ENCODE assay signal across 12 cellular contexts in the genomic region with DNA sequence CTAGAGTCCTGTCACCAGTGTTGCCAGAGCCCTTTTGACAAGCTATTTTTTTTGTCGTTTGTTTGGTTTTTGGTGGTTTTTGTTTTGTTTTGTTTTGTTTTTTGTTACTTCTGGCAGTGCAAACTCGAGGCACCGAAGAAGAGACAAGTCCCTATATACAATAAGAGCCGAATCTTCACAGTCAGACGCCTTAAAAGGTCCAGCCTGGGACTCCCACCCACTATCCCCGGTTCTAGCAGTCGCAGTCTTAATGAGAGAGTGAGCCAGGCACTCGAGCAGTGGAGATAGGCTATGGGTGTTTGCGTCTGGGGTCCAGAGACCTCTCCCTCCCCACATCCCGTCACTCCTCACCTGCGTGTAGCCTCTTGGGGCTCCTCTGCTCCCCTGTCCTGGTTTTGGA. TPM values are rescaled to one million over a fixed set of nuclear protein-coding genes. Genes with fewer than 3 reads are reported as not detected.
A peak's percentile ranks its signal among the peaks of the same experiment; 100 is the strongest.
DNase-seq lines count a peak whose midpoint lies in the region; ATAC-seq and TF ChIP-seq lines count a peak whose summit lies in the region.
"Had no signal": no experiment of that assay in that cellular context is flagged by ENCODE, and none has a peak within 500 bp of the region (broad histone marks: within the 10 kb centered on the region; RNA-seq: fewer than 3 reads in every experiment).

No MANE protein-coding gene starts in this region.

- intact Hi-C loops in activated T-helper 2 cell treated with anti-CD3 and anti-CD28 coated beads, Interferon-gamma antibody, Interleukin-2, Interleukin-4, amounts not matched to agents 10 μg/mL and 5 μg/mL and 100 μg/mL, durations not matched to agents 14 hours and 24 hours and 36 hours (cut with micrococcal nuclease) = loop anchor here (2.0 to 5.0 kb wide), 2 partner anchors 19 to 38 kb away; no protein-coding TSS in a partner anchor
- intact Hi-C loops in left lung (cut with DNase I) = no loop called here

- no peaks in the 10 kb centered on the region for H3K9me3 ChIP-seq in H9 (ENCODE audit: control insufficient read depth, low read depth, low read length)
- H3K9me3 ChIP-seq in iPS-18c (ENCODE audit: control insufficient read depth, insufficient read depth, low read length) = no peaks in the 10 kb centered on the region
- peaks cover 0 to 2% of the 10 kb centered on the region in 2 donors for H3K9me3 ChIP-seq in left lung
- H3K9me3 ChIP-seq: esophagus muscularis mucosa had no signal

- H3K4me2 ChIP-seq in H9 (ENCODE audit: insufficient read depth, insufficient read length, low read length) = peak overlapping the region; percentile 92

- TF ChIP-seq CTCF in H9 (conservative IDR thresholded peaks at IDR 0.05) (no peak), left lung (IDR thresholded peaks at IDR 0.05) (no peak)

- H4K20me1 ChIP-seq in H9 (ENCODE audit: control insufficient read depth, insufficient read depth, insufficient read length) = no peaks in the 10 kb centered on the region

- H3K27me3 ChIP-seq in ACC112 (ENCODE audit: insufficient read depth, low read length) (no peaks in the 10 kb centered on the region), H9 (ENCODE audit: insufficient read depth, low read length) (peaks cover 2% of the 10 kb centered on the region; the same call in 1 of the 2 replicates), left lung (peaks cover 80 to 100% of the 10 kb centered on the region in 2 donors)

- no peak overlapping the region for H2BK15ac ChIP-seq in H9 (ENCODE audit: low read depth, low read length)

- H2BK120ac ChIP-seq in H9 (ENCODE audit: low read depth, low read length, poor library complexity, severe bottlenecking) = no peak overlapping the region

- WGBS in H9 (ENCODE audit: extremely low coverage, insufficient read length, low lambda C conversion rate) = no CpG with 5 or more reads among the region's 11 CpGs

- H3K79me2 ChIP-seq in ACC112 (ENCODE audit: control insufficient read depth, insufficient read depth, low read length, unreplicated experiment) = no peaks in the 10 kb centered on the region
- H3K79me2 ChIP-seq in H9 (ENCODE audit: insufficient read depth, low read length) = no peaks in the 10 kb centered on the region

- no peaks in the 10 kb centered on the region; a peak in 1 of 7 replicates for H3K36me3 Mint-ChIP-seq in H9 (ENCODE audit: insufficient read depth in 1 of 3, low read depth in 3 of 3)
- no peaks in the 10 kb centered on the region for H3K36me3 Mint-ChIP-seq in activated T-helper 2 cell treated with anti-CD3 and anti-CD28 coated beads, Interferon-gamma antibody, Interleukin-2, Interleukin-4, amounts not matched to agents 10 μg/mL and 5 μg/mL and 100 μg/mL, durations not matched to agents 14 hours and 24 hours and 36 hours (ENCODE audit: low read depth)

- peaks cover 0 to 3% of the 10 kb centered on the region in 2 experiments; a peak in 2 of 5 replicates for H3K9me3 Mint-ChIP-seq in H9
- H3K9me3 Mint-ChIP-seq in activated T-helper 2 cell treated with anti-CD3 and anti-CD28 coated beads, Interferon-gamma antibody, Interleukin-2, Interleukin-4, amounts not matched to agents 10 μg/mL and 5 μg/mL and 100 μg/mL, durations not matched to agents 14 hours and 24 hours and 36 hours = no peaks in the 10 kb centered on the region

- peaks cover 30% of the 10 kb centered on the region for H3K23me2 ChIP-seq in H9 (ENCODE audit: insufficient read length, low read depth, low read length, poor library complexity, severe bottlenecking)

- H3K56ac ChIP-seq in H9 (ENCODE audit: insufficient read length, low read depth, low read length) = no peak overlapping the region

- DNase-seq in H9 = no peak
- DNase-seq in activated T-helper 2 cell treated with anti-CD3 and anti-CD28 coated beads, Interferon-gamma antibody, Interleukin-2, Interleukin-4, amounts not matched to agents 10 μg/mL and 5 μg/mL and 100 μg/mL, durations not matched to agents 14 hours and 24 hours and 36 hours (ENCODE audit: low spot score) = no peak
- DNase-seq in left lung = no peak
- DNase-seq: upper lobe of left lung had no signal

- no peaks in the 10 kb centered on the region for H3K79me1 ChIP-seq in H9 (ENCODE audit: insufficient read depth, low read depth, low read length, poor library complexity, severe bottlenecking)

- H3K4me1 ChIP-seq in ACC112 (ENCODE audit: control insufficient read depth, insufficient read depth, low read length, unreplicated experiment) (no peaks in the 10 kb centered on the region), H9 (ENCODE audit: insufficient read depth, low read length) (no peaks in the 10 kb centered on the region), left lung (peaks cover 14 to 18% of the 10 kb centered on the region in 2 donors)

- peaks cover 60% of the 10 kb centered on the region for H3K27me3 Mint-ChIP-seq in H9 (ENCODE audit: low read depth)
- peaks cover 64% of the 10 kb centered on the region for H3K27me3 Mint-ChIP-seq in activated T-helper 2 cell treated with anti-CD3 and anti-CD28 coated beads, Interferon-gamma antibody, Interleukin-2, Interleukin-4, amounts not matched to agents 10 μg/mL and 5 μg/mL and 100 μg/mL, durations not matched to agents 14 hours and 24 hours and 36 hours (ENCODE audit: low read depth)

- H2AFZ ChIP-seq in ACC112 (ENCODE audit: low read length, unreplicated experiment) = no peak overlapping the region
- H2AFZ ChIP-seq in H9 (ENCODE audit: low read length) = no peak overlapping the region

- H4K8ac ChIP-seq in H9 (replicated peaks; ENCODE audit: insufficient read length, low read depth, low read length) = no peak overlapping the region

- H3T11ph ChIP-seq in H9 (ENCODE audit: low read length) = no peak overlapping the region

- no peak overlapping the region for H3K14ac ChIP-seq in H9 (ENCODE audit: insufficient read depth, low read length)

- no peak overlapping the region for H4K5ac ChIP-seq in H9 (ENCODE audit: insufficient read length, low read depth, low read length)

- H3K18ac ChIP-seq in H9 (ENCODE audit: insufficient read length, low read depth, low read length) = no peak overlapping the region

- no peaks in the 10 kb centered on the region for H3K36me3 ChIP-seq in ACC112 (ENCODE audit: insufficient read depth, low read length)
- no peaks in the 10 kb centered on the region for H3K36me3 ChIP-seq in left lung
- H3K36me3 ChIP-seq: esophagus muscularis mucosa, upper lobe of left lung had no signal

- H2BK20ac ChIP-seq in H9 (ENCODE audit: low read depth, low read length, poor library complexity, severe bottlenecking) = no peak overlapping the region

- no peak overlapping the region for H3K27ac ChIP-seq in ACC112 (ENCODE audit: low read depth, low read length)
- H3K27ac ChIP-seq in H9 (ENCODE audit: insufficient read length, low read depth, low read length) = no peak overlapping the region
- H3K27ac ChIP-seq in left lung = no peak overlapping the region
- H3K27ac ChIP-seq: esophagus muscularis mucosa, upper lobe of left lung had no signal

- H3K9ac ChIP-seq in H9 (ENCODE audit: extremely low read depth, insufficient read length, low read length) = no peak overlapping the region

- H3K4ac ChIP-seq in H9 (ENCODE audit: low read depth, low read length) = no peak overlapping the region

- no peak overlapping the region for H3K23ac ChIP-seq in H9 (ENCODE audit: insufficient read length, low read depth, low read length)

- no peak overlapping the region for H4K91ac ChIP-seq in H9 (ENCODE audit: insufficient read length, low read depth, low read length)

- H3K27ac Mint-ChIP-seq in H9 = no peak overlapping the region; a peak in 1 of 7 replicates
- peak overlapping the region; percentile 73 for H3K27ac Mint-ChIP-seq in activated T-helper 2 cell treated with anti-CD3 and anti-CD28 coated beads, Interferon-gamma antibody, Interleukin-2, Interleukin-4, amounts not matched to agents 10 μg/mL and 5 μg/mL and 100 μg/mL, durations not matched to agents 14 hours and 24 hours and 36 hours

- no peak overlapping the region for H2BK12ac ChIP-seq in H9 (ENCODE audit: insufficient read length, low read depth, low read length)

- H3K4me1 Mint-ChIP-seq in H9 = peaks cover 22 to 23% of the 10 kb centered on the region in 2 experiments
- H3K4me1 Mint-ChIP-seq in activated T-helper 2 cell treated with anti-CD3 and anti-CD28 coated beads, Interferon-gamma antibody, Interleukin-2, Interleukin-4, amounts not matched to agents 10 μg/mL and 5 μg/mL and 100 μg/mL, durations not matched to agents 14 hours and 24 hours and 36 hours (ENCODE audit: low read depth) = peaks cover 26% of the 10 kb centered on the region

- no peak for ATAC-seq in HG03039 (IDR thresholded peaks at IDR 0.05; ENCODE audit: unreplicated experiment)
- no peak for ATAC-seq in left lung
- no peak for ATAC-seq in HG02885 (IDR thresholded peaks at IDR 0.05; ENCODE audit: poor library complexity, unreplicated experiment)
- no peak for ATAC-seq in GM21528 (IDR thresholded peaks at IDR 0.05; ENCODE audit: low FRiP score, unreplicated experiment)

- peak overlapping the region; percentile 93 to 98 for H3K4me3 Mint-ChIP-seq in H9
- peak overlapping the region; percentile 72 for H3K4me3 Mint-ChIP-seq in activated T-helper 2 cell treated with anti-CD3 and anti-CD28 coated beads, Interferon-gamma antibody, Interleukin-2, Interleukin-4, amounts not matched to agents 10 μg/mL and 5 μg/mL and 100 μg/mL, durations not matched to agents 14 hours and 24 hours and 36 hours (ENCODE audit: low read depth)

- no peak overlapping the region for H2AK5ac ChIP-seq in H9 (ENCODE audit: insufficient read length, low read length)

- H3K4me3 ChIP-seq in ACC112 (ENCODE audit: low read depth, low read length) (peak overlapping the region; percentile 82), iPS-18c (ENCODE audit: insufficient read depth, low read depth, low read length) (peak overlapping the region; percentile 84; the same call in 1 of the 2 replicates), left lung (no peak overlapping the region)

- no peak overlapping the region for H2BK5ac ChIP-seq in H9 (ENCODE audit: insufficient read length, low read length)

RNA-seq across cellular contexts. Expression of a gene that starts 1.9 kb away (rescaled TPM):
- total RNA-seq in H9 (2021) (not detected in 2 replicates), left lung (not detected)
- total RNA-seq in activated T-helper 2 cell treated with anti-CD3 and anti-CD28 coated beads, Interferon-gamma antibody, Interleukin-2, Interleukin-4, amounts not matched to agents 10 μg/mL and 5 μg/mL and 100 μg/mL, durations not matched to agents 14 hours and 24 hours and 36 hours = not detected in 2 replicates
- total RNA-seq: esophagus muscularis mucosa; HT1080; T-helper 2 cell treated with Interferon-gamma antibody and Interleukin-4, amounts not matched to agents 100 ng/mL and 5 ng/mL, for 36 hours; upper lobe of left lung had no signal

RNA-seq across cellular contexts. Expression of a gene that starts 45.1 kb away (rescaled TPM):
- 14.8 and 14.9 TPM in 2 replicates for total RNA-seq in H9 (2021)
- 11.0 and 12.2 TPM in 2 replicates for total RNA-seq in activated T-helper 2 cell treated with anti-CD3 and anti-CD28 coated beads, Interferon-gamma antibody, Interleukin-2, Interleukin-4, amounts not matched to agents 10 μg/mL and 5 μg/mL and 100 μg/mL, durations not matched to agents 14 hours and 24 hours and 36 hours
- total RNA-seq in left lung = 10 to 100 TPM in 1 of 2 donors, 1 to 10 TPM in 1; 6.7 to 10.5 TPM

RNA-seq across cellular contexts. Expression of a gene that starts 55.0 kb away (rescaled TPM):
- 6.2 and 6.4 TPM in 2 replicates for total RNA-seq in H9 (2021)
- total RNA-seq in activated T-helper 2 cell treated with anti-CD3 and anti-CD28 coated beads, Interferon-gamma antibody, Interleukin-2, Interleukin-4, amounts not matched to agents 10 μg/mL and 5 μg/mL and 100 μg/mL, durations not matched to agents 14 hours and 24 hours and 36 hours = 9.1 and 9.3 TPM in 2 replicates
- total RNA-seq in left lung = 10 to 100 TPM in 1 of 2 donors, 1 to 10 TPM in 1; 8.4 to 12.0 TPM

Comparison
In these comparisons a context has a peak if more than half of its experiments do, and no peak if none do; other contexts are left out.
1. H3K4me3 ChIP-seq: peak in ACC112 (single experiment) and iPS-18c (single experiment); none in left lung (0 of 2).